ENCODE assay signal across 31 cellular contexts in genomic region chr10:90975096-90975495, GRCh38. TPM values are rescaled to one million over a fixed set of nuclear protein-coding genes. Genes with fewer than 3 reads are reported as not detected.
"Had no signal": no experiment of that assay in that cellular context is flagged by ENCODE, and none has a peak within 500 bp of the region (broad histone marks: within the 10 kb centered on the region; RNA-seq: fewer than 3 reads in every experiment).

No MANE protein-coding gene starts in this region.

- H3K4me1 ChIP-seq: neural progenitor cell, parathyroid adenoma, spleen, suprapubic skin, testis, transverse colon, upper lobe of right lung, uterus had no signal

- H3K9me3 Mint-ChIP-seq: natural killer cell; stimulated activated naive CD8-positive, alpha-beta T cell treated with anti-CD3 and anti-CD28 coated beads, Interleukin-15, amount 100 ng/mL, for 72 hours had no signal

- H3K27me3 ChIP-seq: neural progenitor cell, ovary, spleen, suprapubic skin, testis, tibial artery, transverse colon, upper lobe of right lung, uterus had no signal

- H3K79me2 ChIP-seq: parathyroid adenoma had no signal

- H3K4me1 Mint-ChIP-seq: naive thymus-derived CD4-positive, alpha-beta T cell; natural killer cell; nephron; neural progenitor cell; stimulated activated naive CD8-positive, alpha-beta T cell treated with anti-CD3 and anti-CD28 coated beads, Interleukin-15, amount 100 ng/mL, for 72 hours had no signal

- H3K36me3 Mint-ChIP-seq: natural killer cell, neural progenitor cell, type B pancreatic cell had no signal

- ATAC-seq: naive thymus-derived CD4-positive, alpha-beta T cell; natural killer cell; psoas muscle; right cardiac atrium; sciatic nerve; stimulated activated naive CD8-positive, alpha-beta T cell treated with anti-CD3 and anti-CD28 coated beads, Interleukin-15, amount 100 ng/mL, for 72 hours; stimulated activated naive CD8-positive, alpha-beta T cell treated with anti-CD3 and anti-CD28 coated beads, Interleukin-15, Interleukin-2, amounts not matched to agents 100 U/mL and 50 U/mL, for 24 hours; upper lobe of right lung had no signal

- DNase-seq: naive thymus-derived CD4-positive, alpha-beta T cell; natural killer cell; occipital lobe; ovary; posterior cingulate gyrus; psoas muscle; right cardiac atrium; spleen; stimulated activated CD4-positive, alpha-beta T cell treated with anti-CD3 and anti-CD28 coated beads, Interleukin-12 subunit alpha, Interleukin-12 subunit beta, amount 100 ng/mL, for 4 hours; stimulated activated CD4-positive, alpha-beta T cell treated with anti-CD3 and anti-CD28 coated beads, Interleukin-1b, Interleukin-23, amount 100 ng/mL, for 48 hours; stimulated activated CD4-positive, alpha-beta T cell treated with anti-CD3 and anti-CD28 coated beads, Interleukin-4, amount 100 ng/mL, for 1 hour; stimulated activated CD4-positive, alpha-beta T cell treated with anti-CD3 and anti-CD28 coated beads, Interleukin-4, amount 100 ng/mL, for 4 hours; stimulated activated CD8-positive, alpha-beta memory T cell treated with anti-CD3 and anti-CD28 coated beads, Interleukin-4, amount 100 ng/mL, for 48 hours; stimulated activated naive CD4-positive, alpha-beta T cell; stimulated activated naive CD8-positive, alpha-beta T cell treated with anti-CD3 and anti-CD28 coated beads, Interleukin-15, amount 100 ng/mL, for 72 hours; stimulated activated naive CD8-positive, alpha-beta T cell treated with anti-CD3 and anti-CD28 coated beads, Interleukin-15, Interleukin-2, amounts not matched to agents 100 U/mL and 50 U/mL, for 24 hours; substantia nigra; testis; tibial artery; transverse colon; upper lobe of right lung; uterus had no signal

- H3K36me3 ChIP-seq: neural progenitor cell, ovary, spleen, suprapubic skin, tibial artery, transverse colon, upper lobe of right lung, uterus had no signal

- H3K9ac ChIP-seq: neural progenitor cell, parathyroid adenoma had no signal

- H3K27ac ChIP-seq: neural progenitor cell, ovary, parathyroid adenoma, psoas muscle, skin epidermis, spleen, suprapubic skin, testis, tibial artery, transverse colon, upper lobe of right lung, uterus had no signal

- H3K9me3 ChIP-seq: ovary, suprapubic skin, testis, tibial artery, transverse colon, upper lobe of right lung, uterus had no signal

- H3K4me3 Mint-ChIP-seq: naive thymus-derived CD4-positive, alpha-beta T cell; natural killer cell; nephron; neural progenitor cell; stimulated activated naive CD8-positive, alpha-beta T cell treated with anti-CD3 and anti-CD28 coated beads, Interleukin-15, amount 100 ng/mL, for 72 hours; type B pancreatic cell had no signal

- H3K4me2 ChIP-seq: neural progenitor cell, smooth muscle cell had no signal

- H3K27ac Mint-ChIP-seq: naive thymus-derived CD4-positive, alpha-beta T cell; natural killer cell; nephron; neural progenitor cell; progenitor cell of endocrine pancreas; stimulated activated naive CD8-positive, alpha-beta T cell treated with anti-CD3 and anti-CD28 coated beads, Interleukin-15, amount 100 ng/mL, for 72 hours; type B pancreatic cell had no signal

- H3K27me3 Mint-ChIP-seq: progenitor cell of endocrine pancreas had no signal

- H2AFZ ChIP-seq: neural progenitor cell, parathyroid adenoma had no signal

- H3K4me3 ChIP-seq: neural progenitor cell, ovary, psoas muscle, skin epidermis, smooth muscle cell, spleen, suprapubic skin, testis, tibial artery, transverse colon, upper lobe of right lung, uterus had no signal

RNA-seq across cellular contexts. Expression of gene ANKRD1, which starts 54.2 kb away (rescaled TPM):
- total RNA-seq: naive thymus-derived CD4-positive, alpha-beta T cell; natural killer cell; occipital lobe; transverse colon had no signal
